19 cellular contexts compared by ENCODE assay signal in genomic region chr9:127772603-127773002, GRCh38. TPM values are rescaled to one million over a fixed set of nuclear protein-coding genes. Genes with fewer than 3 reads are reported as not detected.
DNase-seq lines count a peak whose midpoint lies in the region; ATAC-seq and TF ChIP-seq lines count a peak whose summit lies in the region.
"Had no signal": no experiment of that assay in that cellular context is flagged by ENCODE, and none has a peak within 500 bp of the region (broad histone marks: within the 10 kb centered on the region; RNA-seq: fewer than 3 reads in every experiment).

No MANE protein-coding gene starts in this region.

- H3K36me3 ChIP-seq in ascending aorta, result no peaks in the 10 kb centered on the region
- H3K36me3 ChIP-seq: BE2C, Peyer's patch had no signal

- H3K27ac ChIP-seq in ascending aorta, result no peak overlapping the region
- H3K27ac ChIP-seq: 22Rv1 had no signal

- no peaks in the 10 kb centered on the region for H3K27me3 Mint-ChIP-seq in T-helper 1 cell treated with Interleukin-12 subunit alpha and Interleukin-12 subunit beta and Interleukin-4 antibody, amounts not matched to agents 30 μg/mL and 1 μg/mL, for 36 hours (ENCODE audit: low read depth)
- no peaks in the 10 kb centered on the region for H3K27me3 Mint-ChIP-seq in natural killer cell (ENCODE audit: low read depth in 2 of 2)
- no peaks in the 10 kb centered on the region for H3K27me3 Mint-ChIP-seq in natural killer cell treated with Interleukin-12 subunit alpha and Interleukin-12 subunit beta and Interleukin-15 and Interleukin-18, amount 100 ng/mL, for 72 hours
- no peaks in the 10 kb centered on the region for H3K27me3 Mint-ChIP-seq in activated T-helper 17 cell treated with anti-CD3 and anti-CD28 coated beads, Interleukin-2, amount 50 U/mL, for 72 hours

- H3K9me3 Mint-ChIP-seq in T-helper 1 cell treated with Interleukin-12 subunit alpha and Interleukin-12 subunit beta and Interleukin-4 antibody, amounts not matched to agents 30 μg/mL and 1 μg/mL, for 36 hours, result no peaks in the 10 kb centered on the region
- no peaks in the 10 kb centered on the region for H3K9me3 Mint-ChIP-seq in natural killer cell
- no peaks in the 10 kb centered on the region for H3K9me3 Mint-ChIP-seq in natural killer cell treated with Interleukin-12 subunit alpha and Interleukin-12 subunit beta and Interleukin-15 and Interleukin-18, amount 100 ng/mL, for 72 hours
- no peaks in the 10 kb centered on the region for H3K9me3 Mint-ChIP-seq in activated T-helper 17 cell treated with anti-CD3 and anti-CD28 coated beads, Interleukin-2, amount 50 U/mL, for 72 hours

- H3K4me1 ChIP-seq in ascending aorta, result peaks cover 3 to 8% of the 10 kb centered on the region in 2 donors

- H3K4me1 Mint-ChIP-seq in T-helper 1 cell treated with Interleukin-12 subunit alpha and Interleukin-12 subunit beta and Interleukin-4 antibody, amounts not matched to agents 30 μg/mL and 1 μg/mL, for 36 hours (ENCODE audit: low read depth), result peaks cover 41% of the 10 kb centered on the region
- H3K4me1 Mint-ChIP-seq in natural killer cell, result peaks cover 49 to 63% of the 10 kb centered on the region in 2 donors
- H3K4me1 Mint-ChIP-seq in natural killer cell treated with Interleukin-12 subunit alpha and Interleukin-12 subunit beta and Interleukin-15 and Interleukin-18, amount 100 ng/mL, for 72 hours (ENCODE audit: low read depth in 2 of 2), result peaks cover 45 to 48% of the 10 kb centered on the region in 2 donors
- peaks cover 19% of the 10 kb centered on the region for H3K4me1 Mint-ChIP-seq in activated T-helper 17 cell treated with anti-CD3 and anti-CD28 coated beads, Interleukin-2, amount 50 U/mL, for 72 hours

- no peak overlapping the region for H3K27ac Mint-ChIP-seq in T-helper 1 cell treated with Interleukin-12 subunit alpha and Interleukin-12 subunit beta and Interleukin-4 antibody, amounts not matched to agents 30 μg/mL and 1 μg/mL, for 36 hours
- H3K27ac Mint-ChIP-seq in natural killer cell, result peak overlapping the region; percentile 72 to 99
- H3K27ac Mint-ChIP-seq in natural killer cell treated with Interleukin-12 subunit alpha and Interleukin-12 subunit beta and Interleukin-15 and Interleukin-18, amount 100 ng/mL, for 72 hours, result peak overlapping the region in 1 of 2 donors; percentile 10
- no peak overlapping the region for H3K27ac Mint-ChIP-seq in activated T-helper 17 cell treated with anti-CD3 and anti-CD28 coated beads, Interleukin-2, amount 50 U/mL, for 72 hours
- H3K27ac Mint-ChIP-seq: GM23338 had no signal

- peak overlapping the region; percentile 17 for H3K4me3 Mint-ChIP-seq in T-helper 1 cell treated with Interleukin-12 subunit alpha and Interleukin-12 subunit beta and Interleukin-4 antibody, amounts not matched to agents 30 μg/mL and 1 μg/mL, for 36 hours
- no peak overlapping the region for H3K4me3 Mint-ChIP-seq in natural killer cell
- H3K4me3 Mint-ChIP-seq in natural killer cell treated with Interleukin-12 subunit alpha and Interleukin-12 subunit beta and Interleukin-15 and Interleukin-18, amount 100 ng/mL, for 72 hours, result no peak overlapping the region
- peak overlapping the region; percentile 90 for H3K4me3 Mint-ChIP-seq in activated T-helper 17 cell treated with anti-CD3 and anti-CD28 coated beads, Interleukin-2, amount 50 U/mL, for 72 hours

- no peaks in the 10 kb centered on the region for H3K27me3 ChIP-seq in ascending aorta
- H3K27me3 ChIP-seq: BE2C, Peyer's patch had no signal

- intact Hi-C loops in natural killer cell (cut with micrococcal nuclease) (loop anchor here (10.0 kb wide), 1 partner anchor 292 kb away; the partner anchor contains the start of genes NAIF1 and SLC25A25), ascending aorta (cut with DNase I) (no loop called here)

- ATAC-seq in natural killer cell, result no peak
- ATAC-seq in natural killer cell treated with Interleukin-12 subunit alpha and Interleukin-12 subunit beta and Interleukin-15 and Interleukin-18, amount 100 ng/mL, for 72 hours, result no peak
- no peak for ATAC-seq in activated T-helper 17 cell treated with anti-CD3 and anti-CD28 coated beads, Interleukin-2, amount 50 U/mL, for 72 hours (replicated peaks)
- ATAC-seq: GM23338, HCT116, Right ventricle myocardium inferior had no signal

- H3K36me3 Mint-ChIP-seq in T-helper 1 cell treated with Interleukin-12 subunit alpha and Interleukin-12 subunit beta and Interleukin-4 antibody, amounts not matched to agents 30 μg/mL and 1 μg/mL, for 36 hours (ENCODE audit: low read depth), result peaks cover 37% of the 10 kb centered on the region
- H3K36me3 Mint-ChIP-seq in natural killer cell, result no peaks in the 10 kb centered on the region
- peaks cover 8% of the 10 kb centered on the region for H3K36me3 Mint-ChIP-seq in natural killer cell treated with Interleukin-12 subunit alpha and Interleukin-12 subunit beta and Interleukin-15 and Interleukin-18, amount 100 ng/mL, for 72 hours
- H3K36me3 Mint-ChIP-seq in activated T-helper 17 cell treated with anti-CD3 and anti-CD28 coated beads, Interleukin-2, amount 50 U/mL, for 72 hours (ENCODE audit: low read depth), result peaks cover 85% of the 10 kb centered on the region

- no peaks in the 10 kb centered on the region for H3K9me3 ChIP-seq in ascending aorta
- H3K9me3 ChIP-seq: BE2C, Peyer's patch had no signal

- H3K4me3 ChIP-seq in ascending aorta, result no peak overlapping the region
- H3K4me3 ChIP-seq: GM23338, Peyer's patch had no signal

- DNase-seq in T-helper 1 cell (no peak), natural killer cell (no peak), NCI-H1694 treated with DMSO at 0.1 percent for 48 hours (lab: John Stamatoyannopoulos, UW) (no peak), ascending aorta (ENCODE audit: low spot score in 2 of 2) (no peak), mesenteric fat pad (ENCODE audit: low spot score) (no peak)
- no peak for DNase-seq in natural killer cell treated with Interleukin-12 subunit alpha and Interleukin-12 subunit beta and Interleukin-15 and Interleukin-18, amount 100 ng/mL, for 72 hours (ENCODE audit: low spot score)
- DNase-seq: BE2C, GF-D8, NCI-H1436 treated with DMSO at 0.1 percent for 48 hours, NCI-H2081, NCI-H510A treated with DMSO at 0.1 percent for 48 hours, Peyer's patch had no signal

- TF ChIP-seq CTCF in natural killer cell (IDR thresholded peaks at IDR 0.05) (no peak), ascending aorta (IDR thresholded peaks at IDR 0.05) (no peak)

RNA-seq across cellular contexts. Expression of gene SH2D3C, which starts 5.9 kb away (rescaled TPM):
- total RNA-seq in natural killer cell, result 10 to 100 TPM; 42.8 to 86.8 (median 56.6) TPM
- total RNA-seq in natural killer cell treated with Interleukin-12 subunit alpha and Interleukin-12 subunit beta and Interleukin-15 and Interleukin-18, amount 100 ng/mL, for 72 hours, result 10 to 100 TPM; 23.9 to 29.1 TPM
- total RNA-seq in activated T-helper 17 cell treated with anti-CD3 and anti-CD28 coated beads, Interleukin-2, amount 50 U/mL, for 72 hours, result 10 to 100 TPM; 27.6 to 46.8 TPM
- total RNA-seq in ascending aorta, result 49.5 TPM
- 28.1 TPM for total RNA-seq in mesenteric fat pad
- total RNA-seq: Daoy had no signal

RNA-seq across cellular contexts. Expression of gene CDK9, which starts 13.2 kb away (rescaled TPM):
- total RNA-seq in natural killer cell (100 to 1,000 TPM; 181 to 207 (median 188) TPM), ascending aorta (470 TPM), mesenteric fat pad (105 TPM)
- total RNA-seq in natural killer cell treated with Interleukin-12 subunit alpha and Interleukin-12 subunit beta and Interleukin-15 and Interleukin-18, amount 100 ng/mL, for 72 hours, result 100 to 1,000 TPM; 119 to 132 TPM
- 10 to 100 TPM; 82.8 to 94.2 TPM for total RNA-seq in activated T-helper 17 cell treated with anti-CD3 and anti-CD28 coated beads, Interleukin-2, amount 50 U/mL, for 72 hours

RNA-seq across cellular contexts. Expression of gene FPGS, which starts 30.1 kb away (rescaled TPM):
- 100 to 1,000 TPM in 2 of 3 donors, 10 to 100 TPM in 1; 99.1 to 108 (median 107) TPM for total RNA-seq in natural killer cell
- total RNA-seq in natural killer cell treated with Interleukin-12 subunit alpha and Interleukin-12 subunit beta and Interleukin-15 and Interleukin-18, amount 100 ng/mL, for 72 hours, result 100 to 1,000 TPM in 1 of 2 donors, 10 to 100 TPM in 1; 96.0 to 150 TPM
- 10 to 100 TPM; 56.7 to 95.6 TPM for total RNA-seq in activated T-helper 17 cell treated with anti-CD3 and anti-CD28 coated beads, Interleukin-2, amount 50 U/mL, for 72 hours
- total RNA-seq in ascending aorta, result 286 TPM
- 108 TPM for total RNA-seq in mesenteric fat pad

RNA-seq across cellular contexts. Expression of gene TOR2A, which starts 37.5 kb away (rescaled TPM):
- 10 to 100 TPM; 20.9 to 27.8 (median 23.7) TPM for total RNA-seq in natural killer cell
- 10 to 100 TPM; 20.4 to 31.9 TPM for total RNA-seq in natural killer cell treated with Interleukin-12 subunit alpha and Interleukin-12 subunit beta and Interleukin-15 and Interleukin-18, amount 100 ng/mL, for 72 hours
- total RNA-seq in activated T-helper 17 cell treated with anti-CD3 and anti-CD28 coated beads, Interleukin-2, amount 50 U/mL, for 72 hours, result 10 to 100 TPM in 1 of 2 donors, 1 to 10 TPM in 1; 8.5 to 15.7 TPM
- not detected for total RNA-seq in ascending aorta
- total RNA-seq in mesenteric fat pad, result 8.6 TPM

RNA-seq across cellular contexts. Expression of gene TTC16, which starts 56.7 kb away (rescaled TPM):
- total RNA-seq in natural killer cell, result 10 to 100 TPM; 15.5 to 23.0 (median 21.5) TPM
- total RNA-seq in natural killer cell treated with Interleukin-12 subunit alpha and Interleukin-12 subunit beta and Interleukin-15 and Interleukin-18, amount 100 ng/mL, for 72 hours, result 1 to 10 TPM; 3.8 to 8.1 TPM
- 1 to 10 TPM; 1.8 to 2.0 TPM for total RNA-seq in activated T-helper 17 cell treated with anti-CD3 and anti-CD28 coated beads, Interleukin-2, amount 50 U/mL, for 72 hours
- not detected for total RNA-seq in ascending aorta
- not detected for total RNA-seq in mesenteric fat pad
- total RNA-seq: GM23338, Peyer's patch had no signal

Comparison
In these comparisons a context has a peak if more than half of its experiments do, and no peak if none do; other contexts are left out.
1. H3K27ac Mint-ChIP-seq: peak in natural killer cell (2 of 2); none in T-helper 1 cell treated with Interleukin-12 subunit alpha and Interleukin-12 subunit beta and Interleukin-4 antibody, amounts not matched to agents 30 μg/mL and 1 μg/mL, for 36 hours (single experiment) and activated T-helper 17 cell treated with anti-CD3 and anti-CD28 coated beads, Interleukin-2, amount 50 U/mL, for 72 hours (single experiment).
2. H3K4me3 Mint-ChIP-seq: peak in T-helper 1 cell treated with Interleukin-12 subunit alpha and Interleukin-12 subunit beta and Interleukin-4 antibody, amounts not matched to agents 30 μg/mL and 1 μg/mL, for 36 hours (single experiment) and activated T-helper 17 cell treated with anti-CD3 and anti-CD28 coated beads, Interleukin-2, amount 50 U/mL, for 72 hours (single experiment); none in natural killer cell (single experiment) and natural killer cell treated with Interleukin-12 subunit alpha and Interleukin-12 subunit beta and Interleukin-15 and Interleukin-18, amount 100 ng/mL, for 72 hours (single experiment).